1 cellular context compared by ENCODE assay signal in genomic region chr10:128964100-128964403, GRCh38.
TF ChIP-seq lines count a peak whose summit lies in the region.

No MANE protein-coding gene starts in this region.

TF ChIP-seq in H1, 55 proteins besides CTCF, POLR2A, EP300 and RAD21:
- TF ChIP-seq GTF2F1 (IDR thresholded peaks at IDR 0.05; ENCODE audit: borderline replicate concordance, low read depth, low read length) (no peak), BACH1 (IDR thresholded peaks at IDR 0.05; ENCODE audit: low read length) (no peak), CHD1 (IDR thresholded peaks at IDR 0.05; ENCODE audit: low read depth, low read length) (no peak), E2F6 (IDR thresholded peaks at IDR 0.05) (no peak)
